In genomic region chr17:2399572-2400473, GRCh38 we compare ENCODE assay signal across 1 cellular context.
TF ChIP-seq lines count a peak whose summit lies in the region.

No MANE protein-coding gene starts in this region.

TF ChIP-seq in HepG2, 621 proteins besides CTCF, POLR2A, EP300 and RAD21 (continued from another document and continues in another):
- 0 out of 2 replicates have a peak, but pooled peaks have one; percentile 30 for TF ChIP-seq ZNF142 (CRISPR knock-in tag; IDR thresholded peaks at IDR 0.05)
- TF ChIP-seq ZBTB37 (CRISPR knock-in tag; IDR thresholded peaks at IDR 0.05): no peak
- TF ChIP-seq KLF11 (CRISPR knock-in tag; IDR thresholded peaks at IDR 0.05): no peak
- TF ChIP-seq ZNF33A (CRISPR knock-in tag; IDR thresholded peaks at IDR 0.05; ENCODE audit: borderline replicate concordance): no peak
- TF ChIP-seq ZNF761 (CRISPR knock-in tag; conservative IDR thresholded peaks at IDR 0.05): no peak
- no peak for TF ChIP-seq DNMT1 (CRISPR knock-in tag; IDR thresholded peaks at IDR 0.05)
- TF ChIP-seq CREB3 (CRISPR knock-in tag; IDR thresholded peaks at IDR 0.05): no peak; the same call in 1 of the 2 replicates
- no peak for TF ChIP-seq ZNF549 (CRISPR knock-in tag; IDR thresholded peaks at IDR 0.05)
- TF ChIP-seq, protein P1, sequence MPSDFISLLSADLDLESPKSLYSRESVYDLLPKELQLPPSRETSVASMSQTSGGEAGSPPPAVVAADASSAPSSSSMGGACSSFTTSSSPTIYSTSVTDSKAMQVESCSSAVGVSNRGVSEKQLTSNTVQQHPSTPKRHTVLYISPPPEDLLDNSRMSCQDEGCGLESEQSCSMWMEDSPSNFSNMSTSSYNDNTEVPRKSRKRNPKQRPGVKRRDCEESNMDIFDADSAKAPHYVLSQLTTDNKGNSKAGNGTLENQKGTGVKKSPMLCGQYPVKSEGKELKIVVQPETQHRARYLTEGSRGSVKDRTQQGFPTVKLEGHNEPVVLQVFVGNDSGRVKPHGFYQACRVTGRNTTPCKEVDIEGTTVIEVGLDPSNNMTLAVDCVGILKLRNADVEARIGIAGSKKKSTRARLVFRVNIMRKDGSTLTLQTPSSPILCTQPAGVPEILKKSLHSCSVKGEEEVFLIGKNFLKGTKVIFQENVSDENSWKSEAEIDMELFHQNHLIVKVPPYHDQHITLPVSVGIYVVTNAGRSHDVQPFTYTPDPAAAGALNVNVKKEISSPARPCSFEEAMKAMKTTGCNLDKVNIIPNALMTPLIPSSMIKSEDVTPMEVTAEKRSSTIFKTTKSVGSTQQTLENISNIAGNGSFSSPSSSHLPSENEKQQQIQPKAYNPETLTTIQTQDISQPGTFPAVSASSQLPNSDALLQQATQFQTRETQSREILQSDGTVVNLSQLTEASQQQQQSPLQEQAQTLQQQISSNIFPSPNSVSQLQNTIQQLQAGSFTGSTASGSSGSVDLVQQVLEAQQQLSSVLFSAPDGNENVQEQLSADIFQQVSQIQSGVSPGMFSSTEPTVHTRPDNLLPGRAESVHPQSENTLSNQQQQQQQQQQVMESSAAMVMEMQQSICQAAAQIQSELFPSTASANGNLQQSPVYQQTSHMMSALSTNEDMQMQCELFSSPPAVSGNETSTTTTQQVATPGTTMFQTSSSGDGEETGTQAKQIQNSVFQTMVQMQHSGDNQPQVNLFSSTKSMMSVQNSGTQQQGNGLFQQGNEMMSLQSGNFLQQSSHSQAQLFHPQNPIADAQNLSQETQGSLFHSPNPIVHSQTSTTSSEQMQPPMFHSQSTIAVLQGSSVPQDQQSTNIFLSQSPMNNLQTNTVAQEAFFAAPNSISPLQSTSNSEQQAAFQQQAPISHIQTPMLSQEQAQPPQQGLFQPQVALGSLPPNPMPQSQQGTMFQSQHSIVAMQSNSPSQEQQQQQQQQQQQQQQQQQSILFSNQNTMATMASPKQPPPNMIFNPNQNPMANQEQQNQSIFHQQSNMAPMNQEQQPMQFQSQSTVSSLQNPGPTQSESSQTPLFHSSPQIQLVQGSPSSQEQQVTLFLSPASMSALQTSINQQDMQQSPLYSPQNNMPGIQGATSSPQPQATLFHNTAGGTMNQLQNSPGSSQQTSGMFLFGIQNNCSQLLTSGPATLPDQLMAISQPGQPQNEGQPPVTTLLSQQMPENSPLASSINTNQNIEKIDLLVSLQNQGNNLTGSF (CRISPR knock-in tag; IDR thresholded peaks at IDR 0.05): 0 out of 2 replicates have a peak, but pooled peaks have one; percentile 40
- TF ChIP-seq RCOR2 (CRISPR knock-in tag; IDR thresholded peaks at IDR 0.05): no peak
- TF ChIP-seq ZMAT5 (CRISPR knock-in tag; IDR thresholded peaks at IDR 0.05; ENCODE audit: borderline replicate concordance, low read depth): no peak
- TF ChIP-seq ZNF20 (CRISPR knock-in tag; IDR thresholded peaks at IDR 0.05): no peak
- no peak for TF ChIP-seq NKX3-1 (CRISPR knock-in tag; IDR thresholded peaks at IDR 0.05)
- TF ChIP-seq ZSCAN9 (CRISPR knock-in tag; IDR thresholded peaks at IDR 0.05; ENCODE audit: borderline replicate concordance): no peak
- peak; percentile 63; the same call in 1 of the 2 replicates for TF ChIP-seq CREM (IDR thresholded peaks at IDR 0.05)
- no peak for TF ChIP-seq CREM (CRISPR knock-in tag; IDR thresholded peaks at IDR 0.05)
- TF ChIP-seq SP2 (CRISPR knock-in tag; IDR thresholded peaks at IDR 0.05): peak; percentile 51
- TF ChIP-seq ZNF354B (CRISPR knock-in tag; IDR thresholded peaks at IDR 0.05): no peak
- TF ChIP-seq TOE1 (CRISPR knock-in tag; IDR thresholded peaks at IDR 0.05): no peak
- TF ChIP-seq GATA4 (IDR thresholded peaks at IDR 0.05; ENCODE audit: borderline replicate concordance, low read depth): no peak
- TF ChIP-seq RXRB (CRISPR knock-in tag; IDR thresholded peaks at IDR 0.05; ENCODE audit: borderline replicate concordance): peak; percentile 70
- no peak for TF ChIP-seq KMT2A (CRISPR knock-in tag; IDR thresholded peaks at IDR 0.05)
- no peak for TF ChIP-seq CBX2 (IDR thresholded peaks at IDR 0.05; ENCODE audit: low read depth, low read length)
- TF ChIP-seq CBX2 (CRISPR knock-in tag; IDR thresholded peaks at IDR 0.05; ENCODE audit: low read depth): no peak
- no peak for TF ChIP-seq NBN (conservative IDR thresholded peaks at IDR 0.05)
- TF ChIP-seq, protein P2, sequence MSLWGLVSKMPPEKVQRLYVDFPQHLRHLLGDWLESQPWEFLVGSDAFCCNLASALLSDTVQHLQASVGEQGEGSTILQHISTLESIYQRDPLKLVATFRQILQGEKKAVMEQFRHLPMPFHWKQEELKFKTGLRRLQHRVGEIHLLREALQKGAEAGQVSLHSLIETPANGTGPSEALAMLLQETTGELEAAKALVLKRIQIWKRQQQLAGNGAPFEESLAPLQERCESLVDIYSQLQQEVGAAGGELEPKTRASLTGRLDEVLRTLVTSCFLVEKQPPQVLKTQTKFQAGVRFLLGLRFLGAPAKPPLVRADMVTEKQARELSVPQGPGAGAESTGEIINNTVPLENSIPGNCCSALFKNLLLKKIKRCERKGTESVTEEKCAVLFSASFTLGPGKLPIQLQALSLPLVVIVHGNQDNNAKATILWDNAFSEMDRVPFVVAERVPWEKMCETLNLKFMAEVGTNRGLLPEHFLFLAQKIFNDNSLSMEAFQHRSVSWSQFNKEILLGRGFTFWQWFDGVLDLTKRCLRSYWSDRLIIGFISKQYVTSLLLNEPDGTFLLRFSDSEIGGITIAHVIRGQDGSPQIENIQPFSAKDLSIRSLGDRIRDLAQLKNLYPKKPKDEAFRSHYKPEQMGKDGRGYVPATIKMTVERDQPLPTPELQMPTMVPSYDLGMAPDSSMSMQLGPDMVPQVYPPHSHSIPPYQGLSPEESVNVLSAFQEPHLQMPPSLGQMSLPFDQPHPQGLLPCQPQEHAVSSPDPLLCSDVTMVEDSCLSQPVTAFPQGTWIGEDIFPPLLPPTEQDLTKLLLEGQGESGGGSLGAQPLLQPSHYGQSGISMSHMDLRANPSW (CRISPR knock-in tag; IDR thresholded peaks at IDR 0.05; ENCODE audit: borderline replicate concordance): no peak
- TF ChIP-seq ATF7-NPFF (CRISPR knock-in tag; IDR thresholded peaks at IDR 0.05; ENCODE audit: low read depth): peak; percentile 54
- no peak for TF ChIP-seq ZNF782 (CRISPR knock-in tag; IDR thresholded peaks at IDR 0.05; ENCODE audit: borderline replicate concordance)
- TF ChIP-seq ATF7 (IDR thresholded peaks at IDR 0.05): 0 out of 2 replicates have a peak, but pooled peaks have one; percentile 13
- no peak for TF ChIP-seq ATF7 (CRISPR knock-in tag; IDR thresholded peaks at IDR 0.05)
- no peak; the same call in 1 of the 2 replicates for TF ChIP-seq ZNF331 (CRISPR knock-in tag; IDR thresholded peaks at IDR 0.05)
- TF ChIP-seq ZNF747 (CRISPR knock-in tag; IDR thresholded peaks at IDR 0.05; ENCODE audit: borderline replicate concordance): peak; percentile 76; the same call in 1 of the 2 replicates
- TF ChIP-seq, protein P3, sequence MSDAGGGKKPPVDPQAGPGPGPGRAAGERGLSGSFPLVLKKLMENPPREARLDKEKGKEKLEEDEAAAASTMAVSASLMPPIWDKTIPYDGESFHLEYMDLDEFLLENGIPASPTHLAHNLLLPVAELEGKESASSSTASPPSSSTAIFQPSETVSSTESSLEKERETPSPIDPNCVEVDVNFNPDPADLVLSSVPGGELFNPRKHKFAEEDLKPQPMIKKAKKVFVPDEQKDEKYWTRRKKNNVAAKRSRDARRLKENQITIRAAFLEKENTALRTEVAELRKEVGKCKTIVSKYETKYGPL (CRISPR knock-in tag; IDR thresholded peaks at IDR 0.05): 0 out of 2 replicates have a peak, but pooled peaks have one; percentile 21
- peak; percentile 83 for TF ChIP-seq SKI (IDR thresholded peaks at IDR 0.05; ENCODE audit: partially characterized antibody)
- no peak for TF ChIP-seq ZNF256 (CRISPR knock-in tag; conservative IDR thresholded peaks at IDR 0.05)
- TF ChIP-seq DR1 (CRISPR knock-in tag; IDR thresholded peaks at IDR 0.05): peak; percentile 73; the same call in 1 of the 2 replicates
- no peak for TF ChIP-seq ZBTB3 (CRISPR knock-in tag; IDR thresholded peaks at IDR 0.05; ENCODE audit: borderline replicate concordance, low read depth)
- TF ChIP-seq ZSCAN31 (CRISPR knock-in tag; IDR thresholded peaks at IDR 0.05; ENCODE audit: low read depth): peak; percentile 54; the same call in 1 of the 2 replicates
- TF ChIP-seq TRIM24 (CRISPR knock-in tag; IDR thresholded peaks at IDR 0.05): no peak; the same call in 1 of the 2 replicates
- 0 out of 2 replicates have a peak, but pooled peaks have one; percentile 68 for TF ChIP-seq ZNF788 (CRISPR knock-in tag; IDR thresholded peaks at IDR 0.05; ENCODE audit: borderline replicate concordance)
- TF ChIP-seq ZNF772 (CRISPR knock-in tag; IDR thresholded peaks at IDR 0.05): peak; percentile 70; the same call in 1 of the 2 replicates
- TF ChIP-seq SPEN (CRISPR knock-in tag; IDR thresholded peaks at IDR 0.05; ENCODE audit: low read depth): peak; percentile 76; the same call in 1 of the 2 replicates
- no peak for TF ChIP-seq AHR (CRISPR knock-in tag; IDR thresholded peaks at IDR 0.05)
- no peak for TF ChIP-seq HNRNPUL1 (IDR thresholded peaks at IDR 0.05; ENCODE audit: low read depth, low read length)
- 0 out of 2 replicates have a peak, but pooled peaks have one; percentile 64 for TF ChIP-seq ZBTB43 (CRISPR knock-in tag; conservative IDR thresholded peaks at IDR 0.05)
